In the genomic region with DNA sequence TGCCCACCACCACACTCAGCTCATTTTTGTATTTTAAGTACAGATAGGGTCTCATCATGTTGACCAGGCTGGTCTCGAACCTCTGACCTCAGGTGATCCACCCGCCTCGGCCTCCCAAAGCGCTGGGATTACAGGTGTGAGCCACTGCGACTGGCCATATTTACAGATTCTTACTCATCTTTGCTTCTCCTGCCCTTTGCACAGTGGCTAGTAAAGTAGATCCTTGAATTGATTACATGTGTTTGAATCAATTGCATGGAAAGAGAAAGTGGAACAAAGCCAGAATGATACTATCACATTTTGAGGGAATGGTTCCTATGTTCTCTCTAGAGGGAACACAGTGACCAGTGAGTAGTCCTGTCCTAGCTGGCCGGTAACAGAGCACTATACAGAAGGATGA, we compare ENCODE assay signal across 27 cellular contexts.
"Had no signal": no experiment of that assay in that cellular context is flagged by ENCODE, and none has a peak within 500 bp of the region (broad histone marks: within the 10 kb centered on the region; RNA-seq: fewer than 3 reads in every experiment).

No MANE protein-coding gene starts in this region.

- H3K27me3 Mint-ChIP-seq: dendritic cell treated with granulocyte-macrophage colony-stimulating factor and Interleukin-4, amounts not matched to agents 40 ng/mL and 50 ng/mL, for 4 days had no signal

- H3K36me3 ChIP-seq: colonic mucosa, esophagus muscularis mucosa, esophagus squamous epithelium, gastrocnemius medialis, gastroesophageal sphincter, heart left ventricle had no signal

- H3K4me3 ChIP-seq: colonic mucosa, coronary artery, dorsolateral prefrontal cortex, esophagus muscularis mucosa, esophagus squamous epithelium, gastrocnemius medialis, gastroesophageal sphincter, heart left ventricle had no signal

- H3K9me3 ChIP-seq: colonic mucosa, esophagus muscularis mucosa, esophagus squamous epithelium, gastrocnemius medialis, gastroesophageal sphincter, heart left ventricle had no signal

- H3K9me3 Mint-ChIP-seq: dendritic cell treated with granulocyte-macrophage colony-stimulating factor and Interleukin-4, amounts not matched to agents 40 ng/mL and 50 ng/mL, for 4 days; effector memory CD8-positive, alpha-beta T cell; endodermal cell had no signal

- H3K27ac ChIP-seq: colonic mucosa, coronary artery, dorsolateral prefrontal cortex, epithelial cell of prostate, esophagus muscularis mucosa, esophagus squamous epithelium, foreskin keratinocyte, gastrocnemius medialis, gastroesophageal sphincter, heart left ventricle had no signal

- H3K27me3 ChIP-seq: colonic mucosa, dorsolateral prefrontal cortex, esophagus muscularis mucosa, esophagus squamous epithelium, foreskin keratinocyte, gastrocnemius medialis, gastroesophageal sphincter, heart left ventricle had no signal

- H3K27ac Mint-ChIP-seq: dendritic cell treated with granulocyte-macrophage colony-stimulating factor and Interleukin-4, amounts not matched to agents 40 ng/mL and 50 ng/mL, for 4 days; effector memory CD8-positive, alpha-beta T cell; endodermal cell had no signal

- H3K4me1 ChIP-seq: colonic mucosa, esophagus muscularis mucosa, foreskin keratinocyte, gastrocnemius medialis, gastroesophageal sphincter, heart left ventricle had no signal

- FAIRE-seq: colon, endometrium, endothelial cell of umbilical vein, frontal cortex had no signal

- DNase-seq: colonic mucosa; cortex of kidney; dermis blood vessel endothelial cell; dorsolateral prefrontal cortex; effector CD4-positive, alpha-beta T cell; effector CD8-positive, alpha-beta T cell; effector memory CD4-positive, alpha-beta T cell; effector memory CD8-positive, alpha-beta T cell; endodermal cell; erythroblast; esophagus squamous epithelium; foreskin keratinocyte; foreskin melanocyte; gastrocnemius medialis; glutamatergic neuron; head of caudate nucleus; heart left ventricle had no signal

- ATAC-seq: effector memory CD8-positive, alpha-beta T cell; esophagus mucosa; foreskin keratinocyte; gastrocnemius medialis; gastroesophageal sphincter; heart left ventricle had no signal

- H3K4me3 Mint-ChIP-seq: dendritic cell treated with granulocyte-macrophage colony-stimulating factor and Interleukin-4, amounts not matched to agents 40 ng/mL and 50 ng/mL, for 4 days; effector memory CD8-positive, alpha-beta T cell; endodermal cell had no signal
